ENCODE assay signal across 19 cellular contexts in genomic region chr3:161395115-161395514, GRCh38. TPM values are rescaled to one million over a fixed set of nuclear protein-coding genes. Genes with fewer than 3 reads are reported as not detected.
A peak's percentile ranks its signal among the peaks of the same experiment; 100 is the strongest.
DNase-seq lines count a peak whose midpoint lies in the region; ATAC-seq and TF ChIP-seq lines count a peak whose summit lies in the region.
"Had no signal": no experiment of that assay in that cellular context is flagged by ENCODE, and none has a peak within 500 bp of the region (broad histone marks: within the 10 kb centered on the region; RNA-seq: fewer than 3 reads in every experiment).

No MANE protein-coding gene starts in this region.

- no peak overlapping the region for H4K8ac ChIP-seq in trophoblast cell (ENCODE audit: low read depth, low read length)

- H3K9ac ChIP-seq in trophoblast cell (ENCODE audit: low read length), result no peak overlapping the region

- no peak overlapping the region for H4K12ac ChIP-seq in trophoblast cell (ENCODE audit: low read depth, low read length)

- H2AK5ac ChIP-seq in trophoblast cell (ENCODE audit: low read length), result no peak overlapping the region

- no peak overlapping the region for H2AFZ ChIP-seq in trophoblast cell (ENCODE audit: insufficient read depth, low read length, poor library complexity)

- TF ChIP-seq EP300 in transverse colon (IDR thresholded peaks at IDR 0.05; ENCODE audit: low read depth), result no peak

- H3K9me3 ChIP-seq in transverse colon, result no peaks in the 10 kb centered on the region
- no peaks in the 10 kb centered on the region for H3K9me3 ChIP-seq in trophoblast cell (ENCODE audit: insufficient read depth, low read depth, low read length)
- H3K9me3 ChIP-seq: colonic mucosa, tibial artery had no signal

- no peak for ATAC-seq in Right ventricle myocardium inferior
- ATAC-seq: heart right ventricle, right cardiac atrium had no signal

- no peak overlapping the region for H3K27ac ChIP-seq in transverse colon
- no peak overlapping the region for H3K27ac ChIP-seq in trophoblast cell (ENCODE audit: low read depth, low read length)
- H3K27ac ChIP-seq: colonic mucosa, heart right ventricle, tibial artery had no signal

- in situ Hi-C loops in transverse colon (cut with MboI; ENCODE audit: low pct_ligation_motif_present in 1 of 4, low pct_unique_long_range_greater_than_20kb in 1 of 4, low sequenced_read_pairs in 3 of 4), result no loop called here

- H2BK120ac ChIP-seq in trophoblast cell (ENCODE audit: insufficient read depth, low read length, poor library complexity), result no peak overlapping the region

- H3K14ac ChIP-seq in trophoblast cell (ENCODE audit: low read length), result no peak overlapping the region

- intact Hi-C loops in Right ventricle myocardium inferior (cut with DNase I), result no loop called here
- intact Hi-C loops in transverse colon (cut with DNase I; ENCODE audit: low total_unique reads), result no loop called here

- no peaks in the 10 kb centered on the region for H3K79me1 ChIP-seq in trophoblast cell (ENCODE audit: low read length)

- no peaks in the 10 kb centered on the region for H3K27me3 ChIP-seq in transverse colon
- no peaks in the 10 kb centered on the region for H3K27me3 ChIP-seq in trophoblast cell (ENCODE audit: insufficient read depth, low read length)
- H3K27me3 ChIP-seq: colonic mucosa, tibial artery had no signal

- TF ChIP-seq POLR2A in transverse colon (IDR thresholded peaks at IDR 0.05), result no peak

- H3K18ac ChIP-seq in trophoblast cell (ENCODE audit: low read length), result no peak overlapping the region

- H3K36me3 ChIP-seq in transverse colon, result no peaks in the 10 kb centered on the region
- no peaks in the 10 kb centered on the region for H3K36me3 ChIP-seq in trophoblast cell (ENCODE audit: control insufficient read depth in 1 of 2, insufficient read depth in 2 of 2, low read length in 2 of 2)
- H3K36me3 ChIP-seq: colonic mucosa, heart right ventricle, tibial artery had no signal

- no peak for TF ChIP-seq CTCF in transverse colon (IDR thresholded peaks at IDR 0.05)

- H3K4me2 ChIP-seq in trophoblast cell (ENCODE audit: low read length), result no peak overlapping the region

- no peak overlapping the region for H2BK5ac ChIP-seq in trophoblast cell (ENCODE audit: low read depth, low read length, poor library complexity)

- H3K4me3 ChIP-seq in transverse colon, result no peak overlapping the region
- no peak overlapping the region for H3K4me3 ChIP-seq in trophoblast cell (ENCODE audit: low read depth, low read length)
- H3K4me3 ChIP-seq: colonic mucosa, heart right ventricle, tibial artery had no signal

- no peak overlapping the region for H3K4ac ChIP-seq in trophoblast cell (ENCODE audit: low read depth, low read length)

- peak; percentile 10 for DNase-seq in stimulated activated CD4-positive, alpha-beta T cell treated with anti-CD3 and anti-CD28 coated beads, Interleukin-15, amount 100 ng/mL, for 24 hours
- DNase-seq in stimulated activated CD4-positive, alpha-beta T cell treated with anti-CD3 and anti-CD28 coated beads, Interleukin-2, amount 100 ng/mL, for 48 hours, result no peak
- DNase-seq in SW480 (ENCODE audit: low spot score), result peak; percentile 53
- DNase-seq in central memory CD4-positive, alpha-beta T cell, result peak; percentile 65
- no peak for DNase-seq in Right ventricle myocardium inferior (ENCODE audit: missing footprints)
- DNase-seq in transverse colon, result no peak
- no peak for DNase-seq in trophoblast cell
- DNase-seq: colonic mucosa, GOT3, heart right ventricle, NCI-H1417, NCI-H2171, NCI-H526 treated with DMSO at 0.1 percent for 48 hours, right cardiac atrium, Right ventricle myocardium superior, SW 1271, tibial artery had no signal

- H3K4me1 ChIP-seq in transverse colon (peaks cover 0 to 6% (median 0%) of the 10 kb centered on the region in 4 donors), trophoblast cell (ENCODE audit: control insufficient read depth in 1 of 2, insufficient read depth in 2 of 2, low read length in 2 of 2) (no peaks in the 10 kb centered on the region)
- H3K4me1 ChIP-seq: colonic mucosa, tibial artery had no signal

- H3K23ac ChIP-seq in trophoblast cell (ENCODE audit: low read length), result no peak overlapping the region

- H4K91ac ChIP-seq in trophoblast cell (ENCODE audit: low read depth, low read length), result no peak overlapping the region

- no peaks in the 10 kb centered on the region for H3K79me2 ChIP-seq in trophoblast cell (ENCODE audit: control insufficient read depth, insufficient read depth, low read length, poor library complexity)

- H2BK12ac ChIP-seq in trophoblast cell (ENCODE audit: low read length), result no peak overlapping the region

RNA-seq across cellular contexts. Expression of gene SPTSSB, which starts 23.8 kb away (rescaled TPM):
- total RNA-seq in Right ventricle myocardium inferior (0.57 TPM), transverse colon (under 1 TPM in 2 of 4 donors, not detected in 2; 0.41 to 0.48 TPM)
- 1.8 and 3.2 TPM in 2 replicates for polyA plus RNA-seq in trophoblast cell (2013)
- total RNA-seq: G401, osteoblast, Right ventricle myocardium superior had no signal

Comparison
In these comparisons a context has a peak if more than half of its experiments do, and no peak if none do; other contexts are left out.
1. DNase-seq: peak in stimulated activated CD4-positive, alpha-beta T cell treated with anti-CD3 and anti-CD28 coated beads, Interleukin-15, amount 100 ng/mL, for 24 hours (single experiment), SW480 (single experiment) and central memory CD4-positive, alpha-beta T cell (single experiment); none in stimulated activated CD4-positive, alpha-beta T cell treated with anti-CD3 and anti-CD28 coated beads, Interleukin-2, amount 100 ng/mL, for 48 hours (0 of 2), Right ventricle myocardium inferior (single experiment), transverse colon (single experiment) and trophoblast cell (0 of 2).